19 cellular contexts compared by ENCODE assay signal in genomic region chr15:23503546-23503945, GRCh38. TPM values are rescaled to one million over a fixed set of nuclear protein-coding genes. Genes with fewer than 3 reads are reported as not detected.
DNase-seq lines count a peak whose midpoint lies in the region; ATAC-seq and TF ChIP-seq lines count a peak whose summit lies in the region.
"Had no signal": no experiment of that assay in that cellular context is flagged by ENCODE, and none has a peak within 500 bp of the region (broad histone marks: within the 10 kb centered on the region; RNA-seq: fewer than 3 reads in every experiment).

No MANE protein-coding gene starts in this region.

- peak overlapping the region; percentile 70; the same call in 1 of the 2 replicates for H3K27ac ChIP-seq in GM23338 (ENCODE audit: low read depth)
- H3K27ac ChIP-seq: BLaER1 treated with 17β-estradiol and CSF1 and Interleukin-3, amounts not matched to agents 10 nM and 100 nM; KMS-11 had no signal

- H3K9me2 ChIP-seq in GM23338 (ENCODE audit: insufficient read depth): peaks cover 9% of the 10 kb centered on the region; the same call in 1 of the 2 replicates

- peaks cover 16% of the 10 kb centered on the region for H3K4me1 Mint-ChIP-seq in GM23338
- H3K4me1 Mint-ChIP-seq in naive thymus-derived CD8-positive, alpha-beta T cell: peaks cover 0 to 23% (median 10%) of the 10 kb centered on the region in 4 donors

- peak overlapping the region; percentile 7; the same call in 1 of the 2 replicates for H3K4me3 ChIP-seq in GM23338
- H3K4me3 ChIP-seq: BLaER1 treated with 17β-estradiol and CSF1 and Interleukin-3, amounts not matched to agents 10 nM and 100 nM had no signal

- no peaks in the 10 kb centered on the region for H3K27me3 ChIP-seq in GM23338 (ENCODE audit: insufficient read depth)
- H3K27me3 ChIP-seq: BLaER1 treated with 17β-estradiol and CSF1 and Interleukin-3, amounts not matched to agents 10 nM and 100 nM had no signal

- H3F3A ChIP-seq in GM23338 (replicated peaks; ENCODE audit: low read depth): no peaks in the 10 kb centered on the region

- no peak for ATAC-seq in GM23338
- ATAC-seq in naive thymus-derived CD8-positive, alpha-beta T cell: peak; percentile 41 to 77
- ATAC-seq: CD8-positive, alpha-beta T cell; PC-3; SK-N-SH treated with all-trans-retinoic acid at 6 μM for 48 hours had no signal

- peak overlapping the region; percentile 72; the same call in 1 of the 2 replicates for H2AFZ ChIP-seq in GM23338

- DNase-seq in NCI-H510A treated with DMSO at 0.1 percent for 48 hours (lab: John Stamatoyannopoulos, UW): peak; percentile 36
- DNase-seq in NCI-H510A (lab: John Stamatoyannopoulos, UW): no peak
- DNase-seq in GM23338 (ENCODE audit: low spot score): peak; percentile 8
- DNase-seq in NCI-H2227 (lab: John Stamatoyannopoulos, UW; ENCODE audit: unreplicated experiment): peak; percentile 53
- DNase-seq in naive thymus-derived CD8-positive, alpha-beta T cell: peak in 2 of 10 donors; percentile 3 to 19
- no peak for DNase-seq in D341Med (ENCODE audit: low spot score)
- no peak for DNase-seq in SIG-M5 treated with dmso at 0.1 percent for 504 hours (lab: John Stamatoyannopoulos, UW; ENCODE audit: unreplicated experiment)
- DNase-seq: CD8-positive, alpha-beta T cell; H7; NCI-H446; PC-3; RPMI8226; T-helper 1 cell had no signal

- no peaks in the 10 kb centered on the region for H4K20me1 ChIP-seq in GM23338 (replicated peaks; ENCODE audit: insufficient read depth)
- H4K20me1 ChIP-seq: BLaER1 treated with 17β-estradiol and CSF1 and Interleukin-3, amounts not matched to agents 10 nM and 100 nM had no signal

- peaks cover 77% of the 10 kb centered on the region for H3K9me3 Mint-ChIP-seq in GM23338
- H3K9me3 Mint-ChIP-seq in naive thymus-derived CD8-positive, alpha-beta T cell: peaks cover 0 to 4% (median 0%) of the 10 kb centered on the region in 9 donors

- H3K27ac Mint-ChIP-seq in GM23338: no peak overlapping the region
- H3K27ac Mint-ChIP-seq in naive thymus-derived CD8-positive, alpha-beta T cell: peak overlapping the region in 6 of 10 donors; percentile 4 to 72 (median 38)
- H3K27ac Mint-ChIP-seq: CD8-positive, alpha-beta T cell had no signal

- 0 out of 2 replicates have a peak, but pooled peaks cover 10% of the 10 kb centered on the region for H3K36me3 ChIP-seq in GM23338 (ENCODE audit: insufficient read depth)
- H3K36me3 ChIP-seq: BLaER1 treated with 17β-estradiol and CSF1 and Interleukin-3, amounts not matched to agents 10 nM and 100 nM had no signal

- peaks cover 21% of the 10 kb centered on the region for H3K4me1 ChIP-seq in GM23338 (ENCODE audit: insufficient read depth)
- H3K4me1 ChIP-seq: BLaER1 treated with 17β-estradiol and CSF1 and Interleukin-3, amounts not matched to agents 10 nM and 100 nM had no signal

- no peak overlapping the region for H3K4me3 Mint-ChIP-seq in GM23338
- peak overlapping the region in 4 of 10 donors; percentile 53 to 68 (median 60) for H3K4me3 Mint-ChIP-seq in naive thymus-derived CD8-positive, alpha-beta T cell
- H3K4me3 Mint-ChIP-seq: CD8-positive, alpha-beta T cell had no signal

- H3K79me2 ChIP-seq in GM23338 (replicated peaks; ENCODE audit: insufficient read depth): no peaks in the 10 kb centered on the region

- H3K4me2 ChIP-seq in GM23338: peak overlapping the region; percentile 59
- H3K4me2 ChIP-seq: BLaER1 treated with 17β-estradiol and CSF1 and Interleukin-3, amounts not matched to agents 10 nM and 100 nM; KMS-11 had no signal

- POLR2A ChIA-PET in naive thymus-derived CD8-positive, alpha-beta T cell (lab: Charles Lee): interaction anchor here (1.0 kb wide), 1 partner anchor 62 kb away, joined by 3 read pairs; the partner anchor contains the start of gene MKRN3

- TF ChIP-seq CTCF in GM23338 (conservative IDR thresholded peaks at IDR 0.05; ENCODE audit: low read depth in 2 of 2): no peak

- H3K27me3 Mint-ChIP-seq in GM23338 (ENCODE audit: insufficient read depth, low read depth, poor library complexity): peaks cover 2% of the 10 kb centered on the region
- H3K27me3 Mint-ChIP-seq in naive thymus-derived CD8-positive, alpha-beta T cell: peaks cover 0 to 4% (median 0%) of the 10 kb centered on the region in 5 donors

- peaks cover 8% of the 10 kb centered on the region; the same call in 2 of the 3 replicates for H3K36me3 Mint-ChIP-seq in GM23338 (ENCODE audit: low read depth)
- no peaks in the 10 kb centered on the region for H3K36me3 Mint-ChIP-seq in naive thymus-derived CD8-positive, alpha-beta T cell
- H3K36me3 Mint-ChIP-seq: CD8-positive, alpha-beta T cell had no signal

TF ChIP-seq in GM23338, 12 proteins besides CTCF, POLR2A, EP300 and RAD21:
- no peak for TF ChIP-seq EZH2phosphoT487 (IDR thresholded peaks at IDR 0.05; ENCODE audit: unreplicated experiment)

RNA-seq across cellular contexts. Expression of gene GOLGA6L2, which starts 56.5 kb away (rescaled TPM):
- total RNA-seq in GM23338 (2014; rRNA removed; shearing (Covaris generic)): not detected in 2 replicates
- not detected in 2 replicates for polyA plus RNA-seq in GM23338 (2016; fragmentation: Nextera tagmentation; extraction: Ambion mirVana)
- not detected for total RNA-seq in naive thymus-derived CD8-positive, alpha-beta T cell
- polyA plus RNA-seq in naive thymus-derived CD8-positive, alpha-beta T cell: not detected
- total RNA-seq: A673; CD8-positive, alpha-beta T cell; H7; HT-29; M059J; PC-3 had no signal

Comparison
In these comparisons a context has a peak if more than half of its experiments do, and no peak if none do; other contexts are left out.
1. DNase-seq: peak in NCI-H510A treated with DMSO at 0.1 percent for 48 hours (single experiment), GM23338 (single experiment) and NCI-H2227 (single experiment); none in NCI-H510A (single experiment), D341Med (single experiment) and SIG-M5 treated with dmso at 0.1 percent for 504 hours (single experiment).